Comparison of ENCODE assay signal across 11 cellular contexts in the genomic region with DNA sequence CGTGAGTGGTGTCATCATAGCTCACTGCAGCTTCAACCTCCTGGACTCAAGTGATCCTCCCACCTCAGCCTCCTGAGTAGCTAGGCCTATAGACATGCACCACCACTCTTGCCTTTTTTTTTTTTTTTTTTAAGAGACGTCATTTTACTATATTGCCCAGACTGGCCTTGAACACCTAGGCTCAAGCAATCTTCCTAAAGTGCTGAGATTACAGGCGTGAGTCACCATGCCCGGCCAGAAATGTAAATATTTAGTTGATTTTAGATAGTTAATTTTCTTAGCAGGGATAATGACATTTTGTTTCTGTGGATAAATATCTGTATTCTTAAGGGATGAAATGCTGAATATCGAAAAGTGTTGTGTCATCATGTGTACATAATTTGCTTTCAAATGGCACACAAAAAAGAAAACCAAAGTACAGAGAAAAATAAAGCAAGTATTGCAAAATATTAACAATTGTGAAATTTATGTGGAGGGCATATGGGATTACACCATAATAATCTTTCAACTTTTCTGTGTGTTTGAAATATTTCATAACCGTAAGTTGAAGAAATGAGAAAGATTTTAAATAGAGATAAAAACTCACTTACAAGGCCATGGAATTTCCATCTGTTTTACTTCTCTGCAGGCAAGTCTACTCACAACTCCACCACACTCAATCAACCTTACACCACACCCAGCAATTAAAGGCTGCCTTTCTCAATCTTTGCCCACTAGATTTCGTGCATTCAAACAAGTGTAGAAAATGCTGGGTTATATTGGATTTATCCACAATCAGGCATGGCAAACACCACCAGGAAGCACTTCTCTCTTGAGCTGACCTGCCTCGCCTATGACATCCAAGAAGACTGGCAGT.
A peak's percentile ranks its signal among the peaks of the same experiment; 100 is the strongest.
DNase-seq lines count a peak whose midpoint lies in the region; ATAC-seq, FAIRE-seq and TF ChIP-seq lines count a peak whose summit lies in the region.
"Had no signal": no experiment of that assay in that cellular context is flagged by ENCODE, and none has a peak within 500 bp of the region (broad histone marks: within the 10 kb centered on the region; RNA-seq: fewer than 3 reads in every experiment).

No MANE protein-coding gene starts in this region.

- H3K4me1 ChIP-seq in lung (ENCODE audit: control insufficient read depth in 2 of 2, insufficient read depth in 2 of 2, low read length in 2 of 2), result peaks cover 0 to 8% of the 10 kb centered on the region in 2 donors

- no peak overlapping the region for H3K4me3 Mint-ChIP-seq in nephron progenitor cell

- no peaks in the 10 kb centered on the region for H3K36me3 Mint-ChIP-seq in nephron progenitor cell (ENCODE audit: low read depth)

- ATAC-seq in lung (ENCODE audit: insufficient read depth, low FRiP score) (peak; percentile 52), HG03095 (IDR thresholded peaks at IDR 0.05; ENCODE audit: unreplicated experiment) (no peak), HG03045 (IDR thresholded peaks at IDR 0.05; ENCODE audit: unreplicated experiment) (no peak)

- H3K4me3 ChIP-seq in bronchial epithelial cell (ENCODE audit: low read depth, low read length) (no peak overlapping the region), lung (no peak overlapping the region)

- H3K9me3 ChIP-seq in lung (ENCODE audit: control insufficient read depth in 2 of 2, insufficient read depth in 1 of 2, low read length in 1 of 2), result no peaks in the 10 kb centered on the region

- no peaks in the 10 kb centered on the region for H3K4me1 Mint-ChIP-seq in nephron progenitor cell

- FAIRE-seq in bronchial epithelial cell (lab: Jason Lieb, UNC), result no peak
- FAIRE-seq: GM18507 had no signal

- H3K27me3 ChIP-seq in bronchial epithelial cell (ENCODE audit: control insufficient read depth, insufficient read depth, low read length) (no peaks in the 10 kb centered on the region), lung (ENCODE audit: control insufficient read depth, insufficient read depth) (no peaks in the 10 kb centered on the region)

- no peak overlapping the region for H3K27ac Mint-ChIP-seq in nephron progenitor cell

- 25 to 35% methylated on average over 8 of the region's 8 CpGs for WGBS in lung, 2 donors

- peak overlapping the region in 1 of 2 donors; percentile 91 for H3K27ac ChIP-seq in lung (ENCODE audit: low read depth in 1 of 2, low read length in 1 of 2)

- DNase-seq in CD1c-positive myeloid dendritic cell (ENCODE audit: extremely low spot score) (peak; percentile 42), NCI-H748 (lab: John Stamatoyannopoulos, UW; ENCODE audit: unreplicated experiment) (peak; percentile 69), bronchial epithelial cell (ENCODE audit: low read depth) (peak; percentile 34), lung (ENCODE audit: low spot score) (no peak), medulla oblongata (ENCODE audit: extremely low spot score) (no peak), nephron progenitor cell (no peak)
- DNase-seq: activated CD4-positive, alpha-beta T cell treated with anti-CD3 and anti-CD28 coated beads, Interleukin-2, amount 50 U/mL, for 48 hours; NCI-H1105 treated with DMSO at 0.1 percent for 48 hours had no signal

- H3K36me3 ChIP-seq in bronchial epithelial cell (ENCODE audit: control insufficient read depth, insufficient read depth, low read length) (no peaks in the 10 kb centered on the region), lung (ENCODE audit: control insufficient read depth in 2 of 2, insufficient read depth in 2 of 2, low read length in 2 of 2) (no peaks in the 10 kb centered on the region)

- TF ChIP-seq CTCF in bronchial epithelial cell (IDR thresholded peaks at IDR 0.05; ENCODE audit: insufficient read depth, low read length, severe bottlenecking) (no peak), lung (IDR thresholded peaks at IDR 0.05; ENCODE audit: control extremely low read depth, extremely low read depth) (no peak), nephron progenitor cell (IDR thresholded peaks at IDR 0.05) (no peak)

- peaks cover 8% of the 10 kb centered on the region for H3K27me3 Mint-ChIP-seq in nephron progenitor cell (ENCODE audit: low read depth, poor library complexity)

- H3K9me3 Mint-ChIP-seq in nephron progenitor cell, result no peaks in the 10 kb centered on the region

Comparison
In these comparisons a context has a peak if more than half of its experiments do, and no peak if none do; other contexts are left out.
1. DNase-seq: peak in CD1c-positive myeloid dendritic cell (single experiment), NCI-H748 (single experiment) and bronchial epithelial cell (single experiment); none in lung (single experiment), medulla oblongata (single experiment) and nephron progenitor cell (single experiment).